Comparison of ENCODE assay signal across 25 cellular contexts in the genomic region with DNA sequence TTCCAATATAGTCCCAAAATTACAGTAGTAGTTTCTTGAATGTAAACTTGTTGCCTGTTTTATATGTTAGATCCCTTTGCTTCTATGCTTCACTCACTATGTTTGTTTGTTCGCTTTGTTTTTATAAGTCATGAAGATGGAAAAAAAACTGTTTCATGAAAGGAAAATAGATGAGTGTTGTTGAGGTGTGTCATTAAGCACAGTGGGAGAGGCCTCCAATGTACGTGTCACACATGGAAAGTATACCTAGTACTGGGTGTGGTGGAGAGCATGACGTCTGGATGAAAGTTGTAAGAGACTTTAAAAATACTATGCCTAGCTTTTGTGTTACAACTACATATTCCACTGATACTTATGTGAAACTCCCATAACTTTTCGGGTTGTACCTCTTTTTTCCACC. TPM values are rescaled to one million over a fixed set of nuclear protein-coding genes. Genes with fewer than 3 reads are reported as not detected.
DNase-seq lines count a peak whose midpoint lies in the region; ATAC-seq, FAIRE-seq and TF ChIP-seq lines count a peak whose summit lies in the region.
"Had no signal": no experiment of that assay in that cellular context is flagged by ENCODE, and none has a peak within 500 bp of the region (broad histone marks: within the 10 kb centered on the region; RNA-seq: fewer than 3 reads in every experiment).

No MANE protein-coding gene starts in this region.

- H3K4me3 ChIP-seq in pancreas: no peak overlapping the region
- H3K4me3 ChIP-seq: gastroesophageal sphincter, HAP-1 had no signal

- TF ChIP-seq CTCF in Calu3 (IDR thresholded peaks at IDR 0.05; ENCODE audit: unreplicated experiment) (no peak), pancreas (IDR thresholded peaks at IDR 0.05) (no peak)

- H3K4me3 Mint-ChIP-seq in Calu3 (ENCODE audit: low read depth, unreplicated experiment): peak overlapping the region; percentile 24
- H3K4me3 Mint-ChIP-seq: activated CD4-positive, alpha-beta memory T cell treated with anti-CD3 and anti-CD28 coated beads for 36 hours; CD14-positive monocyte; memory B cell; T-helper 2 cell treated with Interferon-gamma antibody and Interleukin-4, amounts not matched to agents 5 μg/mL and 100 μg/mL, for 36 hours had no signal

- CTCF ChIA-PET in Calu3 (lab: Charles Lee): no interaction called here

- no peaks in the 10 kb centered on the region for H3K9me3 Mint-ChIP-seq in Calu3 (ENCODE audit: low read depth, unreplicated experiment)
- H3K9me3 Mint-ChIP-seq: activated CD4-positive, alpha-beta memory T cell treated with anti-CD3 and anti-CD28 coated beads for 36 hours; CD14-positive monocyte; memory B cell; T-helper 2 cell treated with Interferon-gamma antibody and Interleukin-4, amounts not matched to agents 5 μg/mL and 100 μg/mL, for 36 hours had no signal

- no peaks in the 10 kb centered on the region for H3K27me3 ChIP-seq in pancreas
- H3K27me3 ChIP-seq: gastroesophageal sphincter had no signal

- DNase-seq in Calu3: no peak
- DNase-seq in LoVo (ENCODE audit: low spot score): peak; percentile 2
- DNase-seq in epithelial cell of prostate (ENCODE audit: low read depth, low spot score): peak; percentile 65
- DNase-seq in pancreas: no peak
- no peak for DNase-seq in NCI-H345 treated with DMSO at 0.1 percent for 48 hours (lab: John Stamatoyannopoulos, UW; ENCODE audit: unreplicated experiment)
- DNase-seq: activated CD4-positive, alpha-beta memory T cell treated with anti-CD3 and anti-CD28 coated beads for 36 hours; activated T-cell treated with anti-CD3 and anti-CD28 coated beads for 4 hours; amniotic stem cell; caudate nucleus; islet precursor cell; NCI-H2171; NCI-H524 treated with DMSO at 0.1 percent for 48 hours; nucleus accumbens; RPMI8226; stimulated activated CD4-positive, alpha-beta T cell treated with anti-CD3 and anti-CD28 coated beads, Interleukin-12 subunit alpha, Interleukin-12 subunit beta, amount 100 ng/mL, for 4 hours; WERI-Rb-1 had no signal

- no peak for ATAC-seq in pancreas
- no peak for ATAC-seq in GM19328 (IDR thresholded peaks at IDR 0.05; ENCODE audit: unreplicated experiment)
- no peak for ATAC-seq in HG03095 (IDR thresholded peaks at IDR 0.05; ENCODE audit: unreplicated experiment)
- ATAC-seq: gastroesophageal sphincter, SK-N-SH treated with all-trans-retinoic acid at 6 μM for 48 hours had no signal

- H3K36me3 ChIP-seq in pancreas: no peaks in the 10 kb centered on the region
- H3K36me3 ChIP-seq: gastroesophageal sphincter, HAP-1, WERI-Rb-1 had no signal

- no TSS peak for BruUV-seq in Calu3 (replicated peaks; lab: Mats Ljungman, UMichigan)

- H3K27ac ChIP-seq in epithelial cell of prostate (peak overlapping the region; percentile 93), pancreas (no peak overlapping the region)
- H3K27ac ChIP-seq: gastroesophageal sphincter, WERI-Rb-1 had no signal

- intact Hi-C loops in Calu3 (cut with micrococcal nuclease; ENCODE audit: unreplicated experiment): no loop called here
- intact Hi-C loops in pancreas (cut with DNase I): no loop called here

- FAIRE-seq in pancreas (lab: Jason Lieb, UNC): peak; percentile 34
- FAIRE-seq: urothelium cell line had no signal

- peaks cover 38% of the 10 kb centered on the region for H3K4me1 Mint-ChIP-seq in Calu3 (ENCODE audit: low read depth, unreplicated experiment)
- H3K4me1 Mint-ChIP-seq: memory B cell had no signal

- H3K27ac Mint-ChIP-seq in Calu3 (ENCODE audit: unreplicated experiment): peak overlapping the region; percentile 75
- H3K27ac Mint-ChIP-seq: activated CD4-positive, alpha-beta memory T cell treated with anti-CD3 and anti-CD28 coated beads for 36 hours; memory B cell; T-helper 2 cell treated with Interferon-gamma antibody and Interleukin-4, amounts not matched to agents 5 μg/mL and 100 μg/mL, for 36 hours had no signal

- 69 to 89% methylated on average over 4 of the region's 4 CpGs for WGBS in pancreas, 2 donors

- peaks cover 0 to 17% (median 0%) of the 10 kb centered on the region in 3 donors for H3K4me1 ChIP-seq in pancreas

- no peaks in the 10 kb centered on the region for H3K9me3 ChIP-seq in pancreas
- H3K9me3 ChIP-seq: gastroesophageal sphincter, HAP-1 had no signal

- H3K27me3 Mint-ChIP-seq in Calu3 (ENCODE audit: unreplicated experiment): no peaks in the 10 kb centered on the region
- H3K27me3 Mint-ChIP-seq: memory B cell had no signal

- peaks cover 29% of the 10 kb centered on the region for H3K36me3 Mint-ChIP-seq in Calu3 (ENCODE audit: insufficient read depth, unreplicated experiment)
- H3K36me3 Mint-ChIP-seq: activated CD4-positive, alpha-beta memory T cell treated with anti-CD3 and anti-CD28 coated beads for 36 hours; CD14-positive monocyte; memory B cell had no signal

RNA-seq across cellular contexts. Expression of gene PLS3, which starts 28.4 kb away (rescaled TPM):
- 169 and 174 TPM in 2 replicates for total RNA-seq in Calu3 (2022)
- 10 to 100 TPM; 18.4 to 42.0 (median 23.2) TPM for total RNA-seq in pancreas
- 10 to 100 TPM; 11.4 to 25.7 TPM for polyA plus RNA-seq in pancreas

Comparison
In these comparisons a context has a peak if more than half of its experiments do, and no peak if none do; other contexts are left out.
1. DNase-seq: peak in LoVo (single experiment) and epithelial cell of prostate (single experiment); none in Calu3 (single experiment), pancreas (0 of 6) and NCI-H345 treated with DMSO at 0.1 percent for 48 hours (single experiment).